In genomic region chrX:138771042-138771441, GRCh38 we compare ENCODE assay signal across 1 cellular context.
TF ChIP-seq lines count a peak whose summit lies in the region.

No MANE protein-coding gene starts in this region.

TF ChIP-seq in A549, 52 proteins besides CTCF, POLR2A, EP300 and RAD21 (continued from another document):
- TF ChIP-seq MAX (IDR thresholded peaks at IDR 0.05) (no peak), JUN (IDR thresholded peaks at IDR 0.05) (no peak), ATOH8 (CRISPR knock-in tag; IDR thresholded peaks at IDR 0.05; ENCODE audit: low read depth) (no peak), FOSB (CRISPR knock-in tag; IDR thresholded peaks at IDR 0.05) (no peak), REST (IDR thresholded peaks at IDR 0.05) (no peak), MAFK (IDR thresholded peaks at IDR 0.05; ENCODE audit: partially characterized antibody) (no peak)
